Comparison of ENCODE assay signal across 22 cellular contexts in genomic region chr14:101219896-101220703, GRCh38.
DNase-seq lines count a peak whose midpoint lies in the region; ATAC-seq, FAIRE-seq and TF ChIP-seq lines count a peak whose summit lies in the region.
"Had no signal": no experiment of that assay in that cellular context is flagged by ENCODE, and none has a peak within 500 bp of the region (broad histone marks: within the 10 kb centered on the region; RNA-seq: fewer than 3 reads in every experiment).

No MANE protein-coding gene starts in this region.

- intact Hi-C loops in colonic mucosa (cut with DNase I), result no loop called here
- intact Hi-C loops in stomach (cut with DNase I; ENCODE audit: low total_unique reads), result no loop called here

- H3K36me3 ChIP-seq in colonic mucosa (no peaks in the 10 kb centered on the region), stomach (no peaks in the 10 kb centered on the region)
- H3K36me3 ChIP-seq: gastroesophageal sphincter, upper lobe of right lung had no signal

- H3K9me3 ChIP-seq in colonic mucosa, result no peaks in the 10 kb centered on the region
- H3K9me3 ChIP-seq in stomach, result peaks cover 0 to 4% (median 0%) of the 10 kb centered on the region in 4 donors
- H3K9me3 ChIP-seq: upper lobe of right lung had no signal

- TF ChIP-seq POLR2A in stomach (IDR thresholded peaks at IDR 0.05), result no peak

- no peak for FAIRE-seq in RCC 7860 (lab: Jason Lieb, UNC)
- FAIRE-seq: H54, islet of Langerhans had no signal

- DNase-seq in activated CD8-positive, alpha-beta memory T cell treated with anti-CD3 and anti-CD28 coated beads for 24 hours, result peak; percentile 45
- DNase-seq in activated CD8-positive, alpha-beta memory T cell treated with anti-CD3 and anti-CD28 coated beads, Interleukin-2, amount 50 U/mL, for 4 hours, result no peak
- DNase-seq in colonic mucosa (peak; percentile 16), mucosa of gallbladder (ENCODE audit: low spot score) (peak; percentile 25), stomach (peak; percentile 25), RCC 7860 (ENCODE audit: low spot score) (no peak), GM19240 (ENCODE audit: insufficient read length, low spot score) (no peak)
- DNase-seq: 8988T; activated CD4-positive, alpha-beta T cell treated with anti-CD3 and anti-CD28 coated beads for 48 hours; activated naive CD8-positive, alpha-beta T cell treated with anti-CD3 and anti-CD28 coated beads for 36 hours; AML-193; effector memory CD4-positive, alpha-beta T cell; NCI-H1930; NCI-H748 treated with DMSO at 0.1 percent for 48 hours; posterior cingulate gyrus; upper lobe of right lung had no signal

- H3K27me3 ChIP-seq in colonic mucosa (no peaks in the 10 kb centered on the region), stomach (peaks cover 0 to 17% (median 0%) of the 10 kb centered on the region in 3 donors)
- H3K27me3 ChIP-seq: gastroesophageal sphincter, upper lobe of right lung had no signal

- TF ChIP-seq EP300 in stomach (IDR thresholded peaks at IDR 0.05), result no peak

- H3K27ac ChIP-seq in colonic mucosa (no peak overlapping the region), stomach (no peak overlapping the region)
- H3K27ac ChIP-seq: gastroesophageal sphincter, upper lobe of right lung, VCaP had no signal

- no peak for ATAC-seq in GM19452 (IDR thresholded peaks at IDR 0.05; ENCODE audit: unreplicated experiment)
- ATAC-seq: esophagus mucosa, gastroesophageal sphincter, upper lobe of right lung had no signal

- H3K4me1 ChIP-seq in colonic mucosa (no peaks in the 10 kb centered on the region), stomach (no peaks in the 10 kb centered on the region)
- H3K4me1 ChIP-seq: gastroesophageal sphincter, upper lobe of right lung had no signal

- no peak overlapping the region for H3K4me3 ChIP-seq in colonic mucosa
- H3K4me3 ChIP-seq in stomach, result no peak overlapping the region
- H3K4me3 ChIP-seq: gastroesophageal sphincter, upper lobe of right lung had no signal

- 59 to 66% (median 64%) methylated on average over 12 of the region's 12 CpGs for WGBS in stomach, 5 donors

- no peak for TF ChIP-seq CTCF in colonic mucosa (IDR thresholded peaks at IDR 0.05)
- no peak for TF ChIP-seq CTCF in stomach (IDR thresholded peaks at IDR 0.05)

- H3K9ac ChIP-seq in colonic mucosa (ENCODE audit: low read depth in 2 of 2, low read length in 2 of 2), result no peak overlapping the region

Comparison
In these comparisons a context has a peak if more than half of its experiments do, and no peak if none do; other contexts are left out.
1. DNase-seq: peak in activated CD8-positive, alpha-beta memory T cell treated with anti-CD3 and anti-CD28 coated beads for 24 hours (single experiment), colonic mucosa (single experiment), mucosa of gallbladder (single experiment) and stomach (single experiment); none in activated CD8-positive, alpha-beta memory T cell treated with anti-CD3 and anti-CD28 coated beads, Interleukin-2, amount 50 U/mL, for 4 hours (single experiment), RCC 7860 (single experiment) and GM19240 (single experiment).